In genomic region chr12:46530373-46531056, GRCh38 we compare ENCODE assay signal across 1 cellular context.
TF ChIP-seq lines count a peak whose summit lies in the region.

No MANE protein-coding gene starts in this region.

TF ChIP-seq in IMR-90, 13 proteins besides CTCF, POLR2A, EP300 and RAD21:
- TF ChIP-seq RFX5 (IDR thresholded peaks at IDR 0.05; ENCODE audit: low read depth, low read length) (no peak), CEBPB (IDR thresholded peaks at IDR 0.05; ENCODE audit: low read depth, low read length) (no peak), RCOR1 (IDR thresholded peaks at IDR 0.05; ENCODE audit: insufficient replicate concordance, low read length) (no peak), MAZ (IDR thresholded peaks at IDR 0.05; ENCODE audit: borderline replicate concordance, low read depth, low read length) (no peak)
